In the genomic region with DNA sequence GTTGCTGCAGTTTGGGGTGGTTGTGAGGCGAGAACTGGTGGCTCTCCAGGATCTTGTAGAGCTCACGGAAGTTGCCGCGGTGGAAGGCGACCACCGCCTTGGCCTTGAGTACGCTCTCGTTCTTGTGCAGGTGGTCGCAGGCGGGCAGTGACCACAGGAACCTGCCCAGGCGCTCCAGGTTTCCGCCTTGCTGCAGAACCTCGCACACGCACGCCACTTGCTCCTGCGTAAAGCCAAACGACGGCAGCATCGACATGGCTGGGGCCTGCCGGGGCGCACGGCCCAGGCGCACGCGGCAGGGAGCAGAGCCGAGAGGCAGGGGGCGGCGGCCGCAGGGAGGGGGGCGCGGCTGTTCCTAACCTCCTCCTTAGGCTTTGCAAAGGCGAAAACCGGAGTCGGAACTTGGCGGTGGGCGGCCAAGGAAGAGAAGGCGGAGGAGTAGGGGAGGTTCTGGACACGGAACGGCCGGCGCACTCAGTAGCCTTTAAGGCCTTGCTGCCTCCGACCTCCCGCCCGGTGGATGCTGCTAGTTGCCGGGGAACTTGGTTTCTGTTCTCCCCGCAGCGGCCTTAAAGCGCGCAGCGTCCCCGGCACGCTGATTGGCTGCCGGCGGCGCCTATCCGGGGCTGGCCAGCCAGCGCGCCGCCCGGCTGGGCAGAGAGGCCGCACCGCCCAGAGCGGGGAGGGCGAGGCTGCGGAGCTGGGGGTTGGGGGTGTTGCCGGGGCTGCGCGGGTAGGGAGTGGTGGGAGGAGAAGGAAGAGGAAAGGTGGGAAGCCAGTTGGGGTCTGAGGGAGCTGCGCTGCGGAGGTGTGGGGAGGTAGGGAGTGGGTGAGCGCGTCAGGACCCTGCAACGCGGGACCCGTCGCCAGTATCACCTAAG, we compare ENCODE assay signal across 8 cellular contexts. TPM values are rescaled to one million over a fixed set of nuclear protein-coding genes. Genes with fewer than 3 reads are reported as not detected.
A peak's percentile ranks its signal among the peaks of the same experiment; 100 is the strongest.
DNase-seq lines count a peak whose midpoint lies in the region; ATAC-seq and TF ChIP-seq lines count a peak whose summit lies in the region.

A gene (minus strand): TSS at position 544 of the 881 bp plus-strand sequence. CDS start 288 bp downstream, at position 256.

- H3K4me1 ChIP-seq in mucosa of descending colon (ENCODE audit: low read depth) (peaks cover 28% of the 10 kb centered on the region), upper lobe of left lung (peaks cover 41 to 55% (median 44%) of the 10 kb centered on the region in 4 donors)

- intact Hi-C loops in mucosa of descending colon (cut with DNase I, micrococcal nuclease) = no loop called here

- H3K27ac ChIP-seq in upper lobe of left lung = no peak within 1 kb of the TSS

- H3K27me3 Mint-ChIP-seq in T-helper 17 cell = peaks cover 94% of the 10 kb centered on the region

- no peak within 1 kb of the TSS for H3K27ac Mint-ChIP-seq in T-helper 17 cell

- no peak for TF ChIP-seq EP300 in upper lobe of left lung (IDR thresholded peaks at IDR 0.05)

- H3K4me1 Mint-ChIP-seq in T-helper 17 cell = peaks cover 39% of the 10 kb centered on the region

- TF ChIP-seq CTCF in epithelial cell of esophagus (IDR thresholded peaks at IDR 0.05; ENCODE audit: insufficient read depth, low read depth, low read length, missing control alignments) (no peak), mucosa of descending colon (IDR thresholded peaks at IDR 0.05) (no peak), upper lobe of left lung (IDR thresholded peaks at IDR 0.05) (no peak)

- no peaks in the 10 kb centered on the region for H3K9me3 ChIP-seq in T-helper 17 cell (ENCODE audit: control insufficient read depth, low read length, poor library complexity, severe bottlenecking)
- H3K9me3 ChIP-seq in mucosa of descending colon = no peaks in the 10 kb centered on the region
- H3K9me3 ChIP-seq in upper lobe of left lung = no peaks in the 10 kb centered on the region

- peaks cover 5% of the 10 kb centered on the region for H3K36me3 Mint-ChIP-seq in T-helper 17 cell (ENCODE audit: low read depth)

- peak in 1 of 4 donors; percentile 54 for TF ChIP-seq POLR2A in upper lobe of left lung (IDR thresholded peaks at IDR 0.05)

- peak within 1 kb of the TSS; percentile 76 for H3K4me3 Mint-ChIP-seq in T-helper 17 cell

- DNase-seq in EH (ENCODE audit: low read depth) = peak; percentile 94
- peak; percentile 98 for DNase-seq in H7
- DNase-seq in NCI-H1436 treated with DMSO at 0.1 percent for 48 hours (lab: John Stamatoyannopoulos, UW) = peak; percentile 41
- no peak for DNase-seq in T-helper 17 cell
- DNase-seq in epithelial cell of esophagus (ENCODE audit: low read depth) = peak; percentile 95
- peak; percentile 55 to 73 (median 57) for DNase-seq in mucosa of descending colon
- DNase-seq in upper lobe of left lung = peak; percentile 55 to 91
- no peak for DNase-seq in cerebellar nuclear complex (lab: John Stamatoyannopoulos, UW)

- H3K27me3 ChIP-seq in H7 (ENCODE audit: control insufficient read depth, insufficient read depth, low read length) = peaks cover 98% of the 10 kb centered on the region
- peaks cover 2 to 88% (median 52%) of the 10 kb centered on the region in 4 donors for H3K27me3 ChIP-seq in upper lobe of left lung

- WGBS in upper lobe of left lung, 2 donors = 3 to 4% methylated on average over 19 to 72 of the region's 76 CpGs

- ATAC-seq in T-helper 17 cell (peak; percentile 21), mucosa of descending colon (peak; percentile 89), upper lobe of left lung (ENCODE audit: low FRiP score in 2 of 2) (peak; percentile 84 to 95)

- H3K36me3 ChIP-seq in H7 (replicated peaks; ENCODE audit: control insufficient read depth, insufficient read depth, low read length) (no peaks in the 10 kb centered on the region), mucosa of descending colon (ENCODE audit: low read depth) (no peaks in the 10 kb centered on the region), upper lobe of left lung (no peaks in the 10 kb centered on the region)

- H3K4me3 ChIP-seq in H7 (ENCODE audit: insufficient read depth, low read depth, low read length) (peak within 1 kb of the TSS; percentile 58), epithelial cell of esophagus (ENCODE audit: low read length) (peak within 1 kb of the TSS; percentile 77), mucosa of descending colon (no peak within 1 kb of the TSS), upper lobe of left lung (peak within 1 kb of the TSS; percentile 11 to 60 (median 49))

RNA-seq across cellular contexts. Expression of the gene that starts here (rescaled TPM):
- total RNA-seq in H7 (2014; rRNA removed; shearing (Covaris generic)) = 0.07 TPM in 1 of 2 replicates, not detected in the other
- total RNA-seq in T-helper 17 cell (not detected), mucosa of descending colon (under 1 TPM in 1 of 3 donors, not detected in 2; 0.16 TPM), upper lobe of left lung (1 to 10 TPM in 5 of 6 donors, under 1 TPM in 1; 0.17 to 8.9 (median 1.8) TPM)

Comparison
In these comparisons a context has a peak if more than half of its experiments do, and no peak if none do; other contexts are left out.
1. Peak in DNase-seq and H3K4me3 ChIP-seq in H7; RNA of the gene not detected or under 1 TPM.
2. Peak in ATAC-seq in T-helper 17 cell; RNA of the gene not detected or under 1 TPM.
3. Peak in DNase-seq and ATAC-seq in mucosa of descending colon; RNA of the gene not detected or under 1 TPM.
4. DNase-seq: peak in EH (single experiment), NCI-H1436 treated with DMSO at 0.1 percent for 48 hours (single experiment), epithelial cell of esophagus (single experiment) and upper lobe of left lung (2 of 2); none in T-helper 17 cell (0 of 3) and cerebellar nuclear complex (0 of 2).
5. ATAC-seq: peak in every context shown above with its lines; median percentile 90 in upper lobe of left lung; 89 in mucosa of descending colon; 21 in T-helper 17 cell.